5 cellular contexts compared by ENCODE assay signal in genomic region chr20:32729334-32729733, GRCh38. TPM values are rescaled to one million over a fixed set of nuclear protein-coding genes. Genes with fewer than 3 reads are reported as not detected.
"Had no signal": no experiment of that assay in that cellular context is flagged by ENCODE, and none has a peak within 500 bp of the region (broad histone marks: within the 10 kb centered on the region; RNA-seq: fewer than 3 reads in every experiment).

No MANE protein-coding gene starts in this region.

RNA-seq across cellular contexts. Expression of gene C20orf203, which starts 55.6 kb away (rescaled TPM):
- total RNA-seq: GM23338, H1, HFFc6, HT1080, IMR-90 had no signal
